ENCODE assay signal across 8 cellular contexts in the genomic region with DNA sequence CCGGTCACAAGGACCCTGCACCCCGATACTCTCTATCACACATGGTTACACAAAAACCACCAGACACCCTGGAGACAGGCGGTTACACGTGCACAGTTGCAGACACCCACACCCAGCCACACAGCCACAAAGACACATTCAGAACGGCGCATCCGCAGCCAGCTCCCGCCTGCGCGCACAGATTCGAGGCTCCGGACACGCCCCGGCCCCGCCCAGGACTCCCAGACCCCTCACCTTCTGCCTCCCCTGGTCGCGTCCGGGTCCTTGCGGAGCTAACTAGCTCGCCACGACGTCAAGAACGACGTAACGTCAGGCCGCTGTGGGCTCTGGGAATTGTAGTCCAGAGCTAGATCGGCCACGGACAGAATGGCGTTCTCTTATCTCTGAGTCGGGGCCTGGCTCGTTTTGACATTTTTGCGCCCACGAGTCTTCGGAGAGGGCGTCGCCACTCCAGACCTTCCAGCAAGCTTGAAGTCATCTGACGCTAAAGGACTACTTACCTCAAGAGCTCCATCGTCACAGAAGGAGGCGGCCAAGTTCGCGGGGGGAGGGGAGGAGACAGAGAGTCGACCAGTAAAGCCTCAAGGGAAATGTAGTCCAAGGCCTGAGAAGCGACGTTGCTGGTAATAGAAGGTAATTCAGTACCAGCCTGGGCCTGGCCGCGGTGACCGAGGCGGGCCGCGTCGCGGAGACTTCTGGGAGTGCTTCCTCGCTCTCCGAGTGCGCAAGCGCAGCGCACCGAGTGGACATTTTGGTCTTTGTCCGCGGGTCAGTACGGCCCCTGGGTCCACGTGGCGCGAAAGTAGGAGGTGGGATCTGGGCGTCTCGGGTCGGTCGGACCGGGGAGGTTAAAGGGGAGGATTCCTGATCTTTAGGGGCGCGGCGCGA. TPM values are rescaled to one million over a fixed set of nuclear protein-coding genes. Genes with fewer than 3 reads are reported as not detected.
DNase-seq lines count a peak whose midpoint lies in the region; ATAC-seq and TF ChIP-seq lines count a peak whose summit lies in the region.

A gene (plus strand): TSS at position 719 of the 888 bp plus-strand sequence. CDS start 21,335 bp downstream, outside the sequence.
A gene (minus strand): TSS at position 278 of the 888 bp plus-strand sequence. CDS start 12,680 bp downstream, outside the sequence.

- no peaks in the 10 kb centered on the region for H3K27me3 Mint-ChIP-seq in activated naive CD8-positive, alpha-beta T cell treated with anti-CD3 and anti-CD28 coated beads, Interleukin-2, amount 10 ng/mL, durations not matched to agents 7 days and 5 days
- H3K27me3 Mint-ChIP-seq in osteocyte (ENCODE audit: unreplicated experiment): no peaks in the 10 kb centered on the region

- H3K9me3 ChIP-seq in thymus (ENCODE audit: control insufficient read depth): no peaks in the 10 kb centered on the region

- H3K36me3 Mint-ChIP-seq in activated naive CD8-positive, alpha-beta T cell treated with anti-CD3 and anti-CD28 coated beads, Interleukin-2, amount 10 ng/mL, durations not matched to agents 7 days and 5 days: peaks cover 21% of the 10 kb centered on the region
- peaks cover 10% of the 10 kb centered on the region for H3K36me3 Mint-ChIP-seq in osteocyte (ENCODE audit: unreplicated experiment)

- TF ChIP-seq CTCF in GM12864 (IDR thresholded peaks at IDR 0.05; ENCODE audit: low read depth, low read length, missing control alignments) (no peak), osteocyte (IDR thresholded peaks at IDR 0.05) (no peak)

- H3K27me3 ChIP-seq in thymus (ENCODE audit: control insufficient read depth, insufficient read depth): no peaks in the 10 kb centered on the region

- no peak within 1 kb of the TSS for H3K4me3 Mint-ChIP-seq in activated naive CD8-positive, alpha-beta T cell treated with anti-CD3 and anti-CD28 coated beads, Interleukin-2, amount 10 ng/mL, durations not matched to agents 7 days and 5 days
- no peak within 1 kb of the TSS for H3K4me3 Mint-ChIP-seq in osteocyte (ENCODE audit: unreplicated experiment)

- WGBS in thymus: under 1% methylated on average over 73 of the region's 73 CpGs

- peaks cover 15% of the 10 kb centered on the region for H3K4me1 Mint-ChIP-seq in activated naive CD8-positive, alpha-beta T cell treated with anti-CD3 and anti-CD28 coated beads, Interleukin-2, amount 10 ng/mL, durations not matched to agents 7 days and 5 days
- peaks cover 20% of the 10 kb centered on the region for H3K4me1 Mint-ChIP-seq in osteocyte (ENCODE audit: unreplicated experiment)

- peaks cover 5% of the 10 kb centered on the region for H3K36me3 ChIP-seq in thymus (ENCODE audit: control insufficient read depth, insufficient read depth)

- peak within 1 kb of the TSS; percentile 96 for H3K27ac ChIP-seq in thymus (ENCODE audit: low read depth)

- H3K4me1 ChIP-seq in thymus (ENCODE audit: control insufficient read depth, insufficient read depth, low read length): peaks cover 4% of the 10 kb centered on the region

- intact Hi-C loops in Right ventricle myocardium inferior (cut with DNase I): no loop called here

- ATAC-seq in HG02642 (IDR thresholded peaks at IDR 0.05; ENCODE audit: poor library complexity, unreplicated experiment): peak; percentile 92
- ATAC-seq in SK-N-SH treated with all-trans-retinoic acid at 6 μM for 48 hours: peak; percentile 97
- ATAC-seq in activated naive CD8-positive, alpha-beta T cell treated with anti-CD3 and anti-CD28 coated beads, Interleukin-2, amount 10 ng/mL, durations not matched to agents 7 days and 5 days (ENCODE audit: low read depth): peak; percentile 91
- ATAC-seq in Right ventricle myocardium inferior: peak; percentile 97

- peaks cover 1% of the 10 kb centered on the region for H3K9me3 Mint-ChIP-seq in activated naive CD8-positive, alpha-beta T cell treated with anti-CD3 and anti-CD28 coated beads, Interleukin-2, amount 10 ng/mL, durations not matched to agents 7 days and 5 days
- no peaks in the 10 kb centered on the region for H3K9me3 Mint-ChIP-seq in osteocyte (ENCODE audit: unreplicated experiment)

- peak within 1 kb of the TSS; percentile 93 for H3K4me3 ChIP-seq in GM12864 (ENCODE audit: low read depth, low read length)
- H3K4me3 ChIP-seq in thymus (ENCODE audit: low read length): peak within 1 kb of the TSS; percentile 74

- DNase-seq in GM12864 (ENCODE audit: low read depth) (peak; percentile 98), NCI-H1105 (lab: John Stamatoyannopoulos, UW) (peak; percentile 98), Right ventricle myocardium inferior (ENCODE audit: missing footprints) (peak; percentile 99), osteocyte (ENCODE audit: extremely low spot score, unreplicated experiment) (peak; percentile 99)
- DNase-seq in activated naive CD8-positive, alpha-beta T cell treated with anti-CD3 and anti-CD28 coated beads, Interleukin-2, amount 10 ng/mL, durations not matched to agents 7 days and 5 days: peak; percentile 95

- POLR2A ChIA-PET in activated naive CD8-positive, alpha-beta T cell treated with anti-CD3 and anti-CD28 coated beads, Interleukin-2, amount 10 ng/mL, durations not matched to agents 7 days and 5 days (lab: Charles Lee): interaction anchor here (0.5 to 1.9 kb wide), 14 partner anchors 11 to 1380 kb away, joined by 3 to 14 read pairs (median 3); a partner anchor contains a TSS

- H3K27ac Mint-ChIP-seq in activated naive CD8-positive, alpha-beta T cell treated with anti-CD3 and anti-CD28 coated beads, Interleukin-2, amount 10 ng/mL, durations not matched to agents 7 days and 5 days: no peak within 1 kb of the TSS
- no peak within 1 kb of the TSS for H3K27ac Mint-ChIP-seq in osteocyte (ENCODE audit: unreplicated experiment)

TF ChIP-seq in SK-N-SH treated with all-trans-retinoic acid at 6 μM for 48 hours, 23 proteins besides CTCF, POLR2A, EP300 and RAD21:
- TF ChIP-seq BACH2 (CRISPR knock-in tag; IDR thresholded peaks at IDR 0.05; ENCODE audit: borderline replicate concordance) (no peak), RARB (CRISPR knock-in tag; IDR thresholded peaks at IDR 0.05) (0 out of 2 replicates have a peak, but pooled peaks have one; percentile 6)

RNA-seq across cellular contexts. Expression of the first gene that starts in this region (rescaled TPM):
- total RNA-seq in activated naive CD8-positive, alpha-beta T cell treated with anti-CD3 and anti-CD28 coated beads, Interleukin-2, amount 10 ng/mL, durations not matched to agents 7 days and 5 days: 10 to 100 TPM; 71.9 to 75.1 TPM
- 34.3 TPM for total RNA-seq in Right ventricle myocardium inferior
- 66.3 and 70.0 TPM in 2 replicates for total RNA-seq in osteocyte
- polyA plus RNA-seq in thymus: 41.4 TPM

RNA-seq across cellular contexts. Expression of the second gene that starts in this region (rescaled TPM):
- total RNA-seq in activated naive CD8-positive, alpha-beta T cell treated with anti-CD3 and anti-CD28 coated beads, Interleukin-2, amount 10 ng/mL, durations not matched to agents 7 days and 5 days: 1 to 10 TPM; 4.2 to 5.2 TPM
- total RNA-seq in Right ventricle myocardium inferior (4.6 TPM), osteocyte (6.6 and 7.8 TPM in 2 replicates)
- 3.0 TPM for polyA plus RNA-seq in thymus

Comparison
In these comparisons a context has a peak if more than half of its experiments do, and no peak if none do; other contexts are left out.
1. Peak in every context shown above with its lines: DNase-seq, ATAC-seq, H3K4me3 ChIP-seq and H3K27ac ChIP-seq.